ENCODE assay signal across 9 cellular contexts in the genomic region with DNA sequence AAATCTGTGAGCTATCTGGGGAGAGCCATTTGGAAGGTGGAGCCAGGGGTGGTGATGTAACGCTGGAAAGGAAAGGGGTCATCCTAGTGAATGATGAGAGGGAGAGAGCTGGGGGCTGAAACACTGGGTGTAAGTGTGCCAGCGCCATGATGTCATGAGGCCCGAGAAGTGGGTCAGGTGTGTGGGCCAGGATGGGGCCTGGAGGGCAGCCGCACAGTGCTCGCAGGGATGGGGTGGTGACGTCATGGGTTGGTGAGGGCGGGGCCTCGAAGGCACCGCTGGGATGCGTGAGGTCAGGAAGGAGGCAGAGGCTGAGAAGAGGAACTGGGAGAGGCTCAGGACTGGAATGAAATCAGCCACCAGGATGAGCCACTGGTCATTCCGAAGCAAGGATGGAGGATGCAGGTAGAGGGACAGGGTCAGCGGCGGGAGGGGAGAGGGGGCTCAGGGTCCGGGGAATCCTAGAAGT. TPM values are rescaled to one million over a fixed set of nuclear protein-coding genes. Genes with fewer than 3 reads are reported as not detected.
A peak's percentile ranks its signal among the peaks of the same experiment; 100 is the strongest.
DNase-seq lines count a peak whose midpoint lies in the region; ATAC-seq, FAIRE-seq and TF ChIP-seq lines count a peak whose summit lies in the region.
"Had no signal": no experiment of that assay in that cellular context is flagged by ENCODE, and none has a peak within 500 bp of the region (broad histone marks: within the 10 kb centered on the region; RNA-seq: fewer than 3 reads in every experiment).

No MANE protein-coding gene starts in this region.

- H3K36me3 Mint-ChIP-seq in T-helper 1 cell treated with Interleukin-12 subunit alpha and Interleukin-12 subunit beta and Interleukin-4 antibody, amounts not matched to agents 30 μg/mL and 1 μg/mL, for 36 hours (ENCODE audit: low read depth) = peaks cover 11% of the 10 kb centered on the region
- H3K36me3 Mint-ChIP-seq in endodermal cell (ENCODE audit: low read depth) = peaks cover 9% of the 10 kb centered on the region

- H3K9me3 ChIP-seq in endodermal cell (ENCODE audit: control insufficient read depth, low read length) (no peaks in the 10 kb centered on the region), psoas muscle (no peaks in the 10 kb centered on the region)

- H3K4me1 Mint-ChIP-seq in T-helper 1 cell treated with Interleukin-12 subunit alpha and Interleukin-12 subunit beta and Interleukin-4 antibody, amounts not matched to agents 30 μg/mL and 1 μg/mL, for 36 hours (ENCODE audit: low read depth) = peaks cover 24% of the 10 kb centered on the region
- peaks cover 13% of the 10 kb centered on the region for H3K4me1 Mint-ChIP-seq in endodermal cell

- intact Hi-C loops in psoas muscle (cut with DNase I) = loop anchor here (5.0 kb wide), 2 partner anchors 72 to 112 kb away; partner anchors contain the start of gene IRF2BP1 (in 1 of the 2)

- H3K4me1 ChIP-seq in endodermal cell (ENCODE audit: control insufficient read depth, insufficient read depth, low read length) = no peaks in the 10 kb centered on the region
- no peaks in the 10 kb centered on the region for H3K4me1 ChIP-seq in psoas muscle
- H3K4me1 ChIP-seq in foreskin keratinocyte = no peaks in the 10 kb centered on the region

- ATAC-seq in psoas muscle (no peak), foreskin keratinocyte (no peak), HG02973 (IDR thresholded peaks at IDR 0.05; ENCODE audit: unreplicated experiment) (no peak)

- 18 to 19% methylated on average over 6 to 14 of the region's 14 CpGs for WGBS in endodermal cell (ENCODE audit: insufficient coverage in 1 of 2, insufficient read length in 1 of 2), 2 experiments
- WGBS in psoas muscle, 3 donors = 11 to 15% (median 14%) methylated on average over 13 to 14 of the region's 14 CpGs

- peak overlapping the region; percentile 76 for H3K4me3 ChIP-seq in endodermal cell (ENCODE audit: low read length)
- no peak overlapping the region for H3K4me3 ChIP-seq in psoas muscle

- DNase-seq in T-helper 1 cell (no peak), NCI-H748 treated with DMSO at 0.1 percent for 48 hours (lab: John Stamatoyannopoulos, UW) (peak; percentile 15), endodermal cell (peak; percentile 84), psoas muscle (peak; percentile 53 to 68), foreskin keratinocyte (no peak), urothelium cell line (ENCODE audit: low spot score) (no peak)
- DNase-seq: GOT3 had no signal

- TF ChIP-seq CTCF in endodermal cell (conservative IDR thresholded peaks at IDR 0.05) (no peak), psoas muscle (IDR thresholded peaks at IDR 0.05) (no peak), foreskin keratinocyte (conservative IDR thresholded peaks at IDR 0.05) (no peak)

- H3K27ac Mint-ChIP-seq in T-helper 1 cell treated with Interleukin-12 subunit alpha and Interleukin-12 subunit beta and Interleukin-4 antibody, amounts not matched to agents 30 μg/mL and 1 μg/mL, for 36 hours = no peak overlapping the region
- H3K27ac Mint-ChIP-seq in endodermal cell = peak overlapping the region; percentile 71

- H3K36me3 ChIP-seq in endodermal cell (ENCODE audit: control insufficient read depth, insufficient read depth, low read length) (peaks cover 7% of the 10 kb centered on the region), psoas muscle (ENCODE audit: insufficient read depth in 1 of 2, low read depth in 1 of 2) (peaks cover 0 to 14% of the 10 kb centered on the region in 2 donors)

- H3K27ac ChIP-seq in endodermal cell (ENCODE audit: low read depth, low read length) (no peak overlapping the region), psoas muscle (no peak overlapping the region), foreskin keratinocyte (no peak overlapping the region)

- no peak overlapping the region for H3K9ac ChIP-seq in endodermal cell (ENCODE audit: extremely low read depth, low read length, poor library complexity, severe bottlenecking)

- H3K9me3 Mint-ChIP-seq in T-helper 1 cell treated with Interleukin-12 subunit alpha and Interleukin-12 subunit beta and Interleukin-4 antibody, amounts not matched to agents 30 μg/mL and 1 μg/mL, for 36 hours = no peaks in the 10 kb centered on the region
- H3K9me3 Mint-ChIP-seq in endodermal cell = no peaks in the 10 kb centered on the region

- peak overlapping the region; percentile 52 for H3K4me3 Mint-ChIP-seq in T-helper 1 cell treated with Interleukin-12 subunit alpha and Interleukin-12 subunit beta and Interleukin-4 antibody, amounts not matched to agents 30 μg/mL and 1 μg/mL, for 36 hours
- peak overlapping the region; percentile 66 for H3K4me3 Mint-ChIP-seq in endodermal cell

- FAIRE-seq in urothelium cell line (lab: Jason Lieb, UNC) = no peak

- peaks cover 9% of the 10 kb centered on the region for H3K27me3 Mint-ChIP-seq in T-helper 1 cell treated with Interleukin-12 subunit alpha and Interleukin-12 subunit beta and Interleukin-4 antibody, amounts not matched to agents 30 μg/mL and 1 μg/mL, for 36 hours (ENCODE audit: low read depth)
- H3K27me3 Mint-ChIP-seq in endodermal cell (ENCODE audit: insufficient read depth) = peaks cover 14% of the 10 kb centered on the region

- H3K27me3 ChIP-seq in endodermal cell (ENCODE audit: control insufficient read depth, insufficient read depth, low read length, poor library complexity, severe bottlenecking) (peaks cover 8% of the 10 kb centered on the region), psoas muscle (ENCODE audit: insufficient read depth in 3 of 3, low read length in 2 of 3) (peaks cover 0 to 10% (median 9%) of the 10 kb centered on the region in 3 donors), foreskin keratinocyte (no peaks in the 10 kb centered on the region)

RNA-seq across cellular contexts. Expression of gene CCDC61, which starts 4.4 kb away (rescaled TPM):
- total RNA-seq in endodermal cell = 10 to 100 TPM; 23.2 to 23.6 TPM
- polyA plus RNA-seq in endodermal cell (2013, experiment 1 of 2) = 12.8 TPM
- 9.6 TPM for polyA plus RNA-seq in endodermal cell (2013, experiment 2 of 2)
- 1 to 10 TPM; 4.9 to 6.2 (median 5.5) TPM for total RNA-seq in psoas muscle
- polyA plus RNA-seq in psoas muscle = 1 to 10 TPM; 2.9 to 5.3 (median 4.0) TPM
- total RNA-seq in foreskin keratinocyte = 9.8 and 12.3 TPM in 2 replicates
- 16.2 and 16.7 TPM in 2 replicates for polyA plus RNA-seq in foreskin keratinocyte

RNA-seq across cellular contexts. Expression of gene PGLYRP1, which starts 23.2 kb away (rescaled TPM):
- total RNA-seq in endodermal cell (not detected), psoas muscle (under 1 TPM in 1 of 4 donors, not detected in 3; 0.76 TPM), foreskin keratinocyte (not detected in 2 replicates)
- polyA plus RNA-seq in endodermal cell (2013, experiment 1 of 2) = not detected
- not detected for polyA plus RNA-seq in endodermal cell (2013, experiment 2 of 2)
- polyA plus RNA-seq in psoas muscle (under 1 TPM in 1 of 3 donors, not detected in 2; 0.08 TPM), foreskin keratinocyte (not detected in 2 replicates)

RNA-seq across cellular contexts. Expression of gene NOVA2, which starts 26.0 kb away (rescaled TPM):
- total RNA-seq in endodermal cell (under 1 TPM; 0.64 to 0.91 TPM), psoas muscle (1 to 10 TPM; 1.6 to 4.3 (median 2.7) TPM), foreskin keratinocyte (not detected in 2 replicates)
- 25.8 TPM for polyA plus RNA-seq in endodermal cell (2013, experiment 1 of 2)
- polyA plus RNA-seq in endodermal cell (2013, experiment 2 of 2) = 23.3 TPM
- polyA plus RNA-seq in psoas muscle (under 1 TPM; 0.27 to 0.98 (median 0.60) TPM), foreskin keratinocyte (under 0.01 TPM in 1 of 2 replicates, not detected in the other)

RNA-seq across cellular contexts. Expression of gene IGFL4, which starts 41.1 kb away (rescaled TPM):
- total RNA-seq in endodermal cell (under 1 TPM; 0.33 to 0.60 TPM), psoas muscle (not detected), foreskin keratinocyte (not detected in 2 replicates)
- 0.11 TPM for polyA plus RNA-seq in endodermal cell (2013, experiment 1 of 2)
- polyA plus RNA-seq in endodermal cell (2013, experiment 2 of 2) = 0.33 TPM
- polyA plus RNA-seq in psoas muscle (not detected), foreskin keratinocyte (not detected in 2 replicates)

Comparison
In these comparisons a context has a peak if more than half of its experiments do, and no peak if none do; other contexts are left out.
1. DNase-seq: peak in NCI-H748 treated with DMSO at 0.1 percent for 48 hours (single experiment), endodermal cell (single experiment) and psoas muscle (2 of 2); none in T-helper 1 cell (0 of 5), foreskin keratinocyte (0 of 2) and urothelium cell line (single experiment).